In the genomic region with DNA sequence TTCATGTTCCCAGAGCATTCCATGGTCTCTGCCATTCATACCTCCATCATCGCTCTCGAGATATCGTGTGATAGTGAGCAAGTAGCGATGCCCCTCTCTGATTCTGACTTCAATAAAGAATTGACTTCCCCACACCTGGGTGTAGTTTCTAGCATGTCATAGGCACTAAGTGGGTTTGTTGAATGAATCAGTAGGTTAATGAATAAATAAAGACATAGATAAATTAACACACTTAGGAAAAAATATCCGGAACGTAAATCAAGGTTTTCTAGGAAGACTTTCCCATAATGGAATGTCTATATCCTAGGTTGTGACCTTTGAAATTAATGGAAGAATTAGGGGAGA, we compare ENCODE assay signal across 23 cellular contexts.
DNase-seq lines count a peak whose midpoint lies in the region; ATAC-seq and TF ChIP-seq lines count a peak whose summit lies in the region.
"Had no signal": no experiment of that assay in that cellular context is flagged by ENCODE, and none has a peak within 500 bp of the region (broad histone marks: within the 10 kb centered on the region; RNA-seq: fewer than 3 reads in every experiment).

No MANE protein-coding gene starts in this region.

- no peak for TF ChIP-seq POLR2A in breast epithelium (IDR thresholded peaks at IDR 0.05)

- TF ChIP-seq CTCF in MCF 10A (IDR thresholded peaks at IDR 0.05; ENCODE audit: unreplicated experiment) (no peak), breast epithelium (IDR thresholded peaks at IDR 0.05) (no peak), activated B cell treated with CpG ODN at 0.5 μM for 24 hours (IDR thresholded peaks at IDR 0.05) (no peak)

- CTCF ChIA-PET in MCF 10A (lab: Yijun Ruan, JAX) (interaction anchor here (0.5 to 1.8 kb wide), 9 partner anchors 14 to 341 kb away, joined by 3 to 5 read pairs (median 4); no protein-coding TSS in a partner anchor), activated B cell treated with CpG ODN at 0.5 μM for 24 hours (lab: Charles Lee) (interaction anchor here (0.6 kb wide), 1 partner anchor 117 kb away, joined by 3 read pairs; no protein-coding TSS in a partner anchor)

- WGBS in right cardiac atrium: 95% methylated on average over 6 of the region's 6 CpGs

- ATAC-seq in activated B cell treated with CpG ODN at 0.5 μM for 24 hours (ENCODE audit: low read depth) (no peak), memory B cell (ENCODE audit: low read depth) (no peak), right cardiac atrium (no peak), sciatic nerve (no peak)
- ATAC-seq: HepG2 had no signal

- H3K27ac ChIP-seq in breast epithelium (no peak overlapping the region), right cardiac atrium (ENCODE audit: low read length) (no peak overlapping the region)
- H3K27ac ChIP-seq: hepatocyte, RWPE1 had no signal

- H3K27me3 ChIP-seq in breast epithelium: no peaks in the 10 kb centered on the region
- H3K27me3 ChIP-seq in right cardiac atrium (ENCODE audit: control insufficient read depth, insufficient read depth): no peaks in the 10 kb centered on the region
- H3K27me3 ChIP-seq: hepatocyte had no signal

- H3K4me3 Mint-ChIP-seq in MCF 10A (ENCODE audit: unreplicated experiment) (no peak overlapping the region), activated B cell treated with CpG ODN at 0.5 μM for 24 hours (no peak overlapping the region), memory B cell (no peak overlapping the region)
- H3K4me3 Mint-ChIP-seq: H9; mesothelial cell of epicardium; neural crest cell; stimulated activated naive CD8-positive, alpha-beta T cell treated with anti-CD3 and anti-CD28 coated beads, Interleukin-15, Interleukin-2, amounts not matched to agents 100 ng/mL and 50 ng/mL, for 24 hours had no signal

- H3K9me3 Mint-ChIP-seq in MCF 10A (ENCODE audit: unreplicated experiment) (no peaks in the 10 kb centered on the region), activated B cell treated with CpG ODN at 0.5 μM for 24 hours (no peaks in the 10 kb centered on the region), memory B cell (no peaks in the 10 kb centered on the region)
- H3K9me3 Mint-ChIP-seq: H9; mesothelial cell of epicardium; neural crest cell; stimulated activated naive CD8-positive, alpha-beta T cell treated with anti-CD3 and anti-CD28 coated beads, Interleukin-15, Interleukin-2, amounts not matched to agents 100 ng/mL and 50 ng/mL, for 24 hours had no signal

- no peaks in the 10 kb centered on the region for H3K9me3 ChIP-seq in breast epithelium
- no peaks in the 10 kb centered on the region for H3K9me3 ChIP-seq in right cardiac atrium (ENCODE audit: control insufficient read depth, low read length)

- intact Hi-C loops in MCF 10A (cut with micrococcal nuclease) (no loop called here), breast epithelium (cut with DNase I; ENCODE audit: low total_unique reads) (no loop called here), activated B cell treated with CpG ODN at 0.5 μM for 24 hours (cut with micrococcal nuclease) (loop anchor here (2.0 kb wide), 1 partner anchor 158 kb away; no protein-coding TSS in a partner anchor), right cardiac atrium (cut with DNase I) (no loop called here), sciatic nerve (cut with DNase I) (no loop called here)

- H3K4me1 ChIP-seq in breast epithelium: no peaks in the 10 kb centered on the region
- no peaks in the 10 kb centered on the region for H3K4me1 ChIP-seq in right cardiac atrium (ENCODE audit: control insufficient read depth, insufficient read depth, low read length)

- H3K27ac Mint-ChIP-seq in MCF 10A (ENCODE audit: low read depth, unreplicated experiment) (peak overlapping the region; percentile 90), activated B cell treated with CpG ODN at 0.5 μM for 24 hours (peak overlapping the region; percentile 55), memory B cell (peak overlapping the region; percentile 75)
- H3K27ac Mint-ChIP-seq: H9, mesothelial cell of epicardium had no signal

- H3K27me3 Mint-ChIP-seq in MCF 10A (ENCODE audit: insufficient read depth, unreplicated experiment): no peaks in the 10 kb centered on the region
- H3K27me3 Mint-ChIP-seq in activated B cell treated with CpG ODN at 0.5 μM for 24 hours: no peaks in the 10 kb centered on the region
- H3K27me3 Mint-ChIP-seq in memory B cell: no peaks in the 10 kb centered on the region
- H3K27me3 Mint-ChIP-seq: stimulated activated naive CD8-positive, alpha-beta T cell treated with anti-CD3 and anti-CD28 coated beads, Interleukin-15, Interleukin-2, amounts not matched to agents 100 ng/mL and 50 ng/mL, for 24 hours had no signal

- H3K4me3 ChIP-seq in breast epithelium (no peak overlapping the region), right cardiac atrium (ENCODE audit: low read length) (no peak overlapping the region)
- H3K4me3 ChIP-seq: hepatocyte had no signal

- BruUV-seq in MCF 10A (replicated peaks; lab: Mats Ljungman, UMichigan): no TSS peak

- POLR2A ChIA-PET in MCF 10A (lab: Yijun Ruan, JAX) (interaction anchor here (0.5 to 5.9 kb wide), 14 partner anchors 12 to 151 kb away, joined by 3 to 67 read pairs (median 12); no protein-coding TSS in a partner anchor), activated B cell treated with CpG ODN at 0.5 μM for 24 hours (lab: Charles Lee) (interaction anchor here (0.9 to 1.2 kb wide), 2 partner anchors 70 to 74 kb away, joined by 3 read pairs; no protein-coding TSS in a partner anchor)

- H3K36me3 Mint-ChIP-seq in MCF 10A (ENCODE audit: insufficient read depth, unreplicated experiment): peaks cover 6% of the 10 kb centered on the region
- H3K36me3 Mint-ChIP-seq in activated B cell treated with CpG ODN at 0.5 μM for 24 hours (ENCODE audit: low read depth): peaks cover 81% of the 10 kb centered on the region
- peaks cover 30% of the 10 kb centered on the region for H3K36me3 Mint-ChIP-seq in memory B cell
- H3K36me3 Mint-ChIP-seq: mesothelial cell of epicardium had no signal

- no peak for DNase-seq in MCF 10A (ENCODE audit: unreplicated experiment)
- no peak for DNase-seq in breast epithelium (ENCODE audit: low spot score in 2 of 2)
- no peak for DNase-seq in activated B cell treated with CpG ODN at 0.5 μM for 24 hours
- no peak for DNase-seq in memory B cell (ENCODE audit: low spot score in 2 of 2)
- DNase-seq in right cardiac atrium: no peak
- no peak for DNase-seq in RKO (ENCODE audit: low spot score)
- no peak for DNase-seq in amygdala (lab: John Stamatoyannopoulos, UW)
- DNase-seq in sciatic nerve (ENCODE audit: low spot score): no peak
- DNase-seq: activated CD4-positive, alpha-beta T cell treated with anti-CD3 and anti-CD28 coated beads, Interleukin-2, amount 50 U/mL, for 4 hours; activated T-cell treated with anti-CD3 and anti-CD28 coated beads, Interleukin-2, amount 50 U/mL, for 1 hour; cerebellar nuclear complex; effector memory CD4-positive, alpha-beta T cell; H9; kidney; NCI-H146; NK-92 treated with Interleukin-12 subunit alpha and Interleukin-12 subunit beta, amount 100 ng/mL, for 24 hours; SW 1271 had no signal

- H3K4me1 Mint-ChIP-seq in MCF 10A (ENCODE audit: insufficient read depth, unreplicated experiment) (peaks cover 48% of the 10 kb centered on the region), activated B cell treated with CpG ODN at 0.5 μM for 24 hours (peaks cover 33% of the 10 kb centered on the region), memory B cell (peaks cover 13% of the 10 kb centered on the region)
- H3K4me1 Mint-ChIP-seq: neural crest cell had no signal

- no peaks in the 10 kb centered on the region for H3K36me3 ChIP-seq in breast epithelium
